In genomic region chr11:73999581-74000306, GRCh38 we compare ENCODE assay signal across 15 cellular contexts. TPM values are rescaled to one million over a fixed set of nuclear protein-coding genes. Genes with fewer than 3 reads are reported as not detected.
DNase-seq lines count a peak whose midpoint lies in the region; ATAC-seq and TF ChIP-seq lines count a peak whose summit lies in the region.
"Had no signal": no experiment of that assay in that cellular context is flagged by ENCODE, and none has a peak within 500 bp of the region (broad histone marks: within the 10 kb centered on the region; RNA-seq: fewer than 3 reads in every experiment).

No MANE protein-coding gene starts in this region.

- no peak for TF ChIP-seq POLR2A in Peyer's patch (IDR thresholded peaks at IDR 0.05)
- TF ChIP-seq POLR2A in right lobe of liver (IDR thresholded peaks at IDR 0.05) = no peak

- H3K27ac ChIP-seq in Peyer's patch = peak overlapping the region in 1 of 4 donors; percentile 11
- no peak overlapping the region for H3K27ac ChIP-seq in right lobe of liver
- H3K27ac ChIP-seq: BLaER1 had no signal

- H3K27me3 ChIP-seq in Peyer's patch (no peaks in the 10 kb centered on the region), right lobe of liver (no peaks in the 10 kb centered on the region)
- H3K27me3 ChIP-seq: BLaER1 had no signal

- TF ChIP-seq CTCF in Peyer's patch (IDR thresholded peaks at IDR 0.05) (no peak), right lobe of liver (IDR thresholded peaks at IDR 0.05) (no peak)

- H3K4me1 ChIP-seq in Peyer's patch (peaks cover 0 to 10% (median 1%) of the 10 kb centered on the region in 4 donors), right lobe of liver (no peaks in the 10 kb centered on the region)

- DNase-seq in ACHN = peak; percentile 37
- DNase-seq in DMS79 treated with DMSO at 0.1 percent for 48 hours (lab: John Stamatoyannopoulos, UW) = peak; percentile 93
- DNase-seq in Peyer's patch = peak in 2 of 3 donors; percentile 50 to 57
- peak; percentile 35 for DNase-seq in glomerular visceral epithelial cell (ENCODE audit: extremely low spot score)
- DNase-seq in NCI-H2081 treated with DMSO at 0.1 percent for 48 hours (lab: John Stamatoyannopoulos, UW) = no peak
- DNase-seq in SW480 (ENCODE audit: low spot score) = no peak
- no peak for DNase-seq in right lobe of liver
- DNase-seq: activated naive CD4-positive, alpha-beta T cell treated with anti-CD3 and anti-CD28 coated beads for 36 hours; cerebellar nuclear complex; KBM-7; NCI-H524; SIG-M5; stimulated activated CD4-positive, alpha-beta T cell treated with anti-CD3 and anti-CD28 coated beads, Interleukin-4, amount 100 ng/mL, for 1 hour had no signal

- WGBS in right lobe of liver (ENCODE audit: insufficient coverage, low coverage, low lambda C conversion rate, missing lambda C conversion rate) = 80% methylated on average over 6 of the region's 8 CpGs

- intact Hi-C loops in right lobe of liver (cut with DNase I) = no loop called here

- no peak for ATAC-seq in HG03469 (IDR thresholded peaks at IDR 0.05; ENCODE audit: unreplicated experiment)
- ATAC-seq in right lobe of liver = no peak

- H3K9me3 ChIP-seq in Peyer's patch = no peaks in the 10 kb centered on the region
- no peaks in the 10 kb centered on the region for H3K9me3 ChIP-seq in right lobe of liver
- H3K9me3 ChIP-seq: BLaER1 had no signal

- H3K4me3 ChIP-seq in Peyer's patch (no peak overlapping the region), right lobe of liver (no peak overlapping the region)
- H3K4me3 ChIP-seq: BLaER1 had no signal

- H3K36me3 ChIP-seq in Peyer's patch (peaks cover 0 to 7% (median 0%) of the 10 kb centered on the region in 3 donors), right lobe of liver (no peaks in the 10 kb centered on the region)

- in situ Hi-C loops in ACHN (cut with HindIII; ENCODE audit: low pct_ligation_motif_present, low pct_unique_long_range_greater_than_20kb, low sequenced_read_pairs) = no loop called here

RNA-seq across cellular contexts. Expression of gene UCP3, which starts 9.1 kb away (rescaled TPM):
- total RNA-seq in Peyer's patch = 1 to 10 TPM in 3 of 4 donors, under 1 TPM in 1; 0.76 to 3.4 (median 2.2) TPM
- 1 to 10 TPM in 2 of 6 experiments, under 1 TPM in 4; 0.20 to 1.5 (median 0.42) TPM for total RNA-seq in right lobe of liver

RNA-seq across cellular contexts. Expression of gene UCP2, which starts 17.1 kb away (rescaled TPM):
- total RNA-seq in Peyer's patch = 100 to 1,000 TPM in 1 of 4 donors, 10 to 100 TPM in 3; 10.7 to 180 (median 27.4) TPM
- total RNA-seq in right lobe of liver = 10 to 100 TPM in 1 of 6 experiments, 1 to 10 TPM in 5; 5.2 to 41.3 (median 8.7) TPM

RNA-seq across cellular contexts. Expression of gene DNAJB13, which starts 48.9 kb away (rescaled TPM):
- total RNA-seq in Peyer's patch (1 to 10 TPM in 1 of 4 donors, under 1 TPM in 1, not detected in 2; 0.54 to 4.4 TPM), right lobe of liver (not detected)

Comparison
In these comparisons a context has a peak if more than half of its experiments do, and no peak if none do; other contexts are left out.
1. DNase-seq: peak in ACHN (single experiment), DMS79 treated with DMSO at 0.1 percent for 48 hours (single experiment), Peyer's patch (2 of 3) and glomerular visceral epithelial cell (single experiment); none in NCI-H2081 treated with DMSO at 0.1 percent for 48 hours (single experiment), SW480 (single experiment) and right lobe of liver (0 of 3).